Comparison of ENCODE assay signal across 8 cellular contexts in genomic region chr7:50359995-50360925, GRCh38. TPM values are rescaled to one million over a fixed set of nuclear protein-coding genes. Genes with fewer than 3 reads are reported as not detected.
DNase-seq lines count a peak whose midpoint lies in the region; ATAC-seq and TF ChIP-seq lines count a peak whose summit lies in the region.

No MANE protein-coding gene starts in this region.

- peaks cover 6% of the 10 kb centered on the region for H3K4me1 ChIP-seq in smooth muscle cell (ENCODE audit: low read depth)

- H3K9ac ChIP-seq in smooth muscle cell (ENCODE audit: low read depth): no peak overlapping the region

- no peak overlapping the region for H3K27ac ChIP-seq in smooth muscle cell (ENCODE audit: low read depth)

- no peaks in the 10 kb centered on the region for H3K36me3 ChIP-seq in smooth muscle cell (ENCODE audit: low read depth)

- H3K4me3 Mint-ChIP-seq in activated naive CD8-positive, alpha-beta T cell treated with anti-CD3 and anti-CD28 coated beads, Interleukin-2, amount 10 ng/mL, durations not matched to agents 7 days and 5 days: peak overlapping the region; percentile 80
- no peak overlapping the region for H3K4me3 Mint-ChIP-seq in endothelial cell (ENCODE audit: unreplicated experiment)

- H3K4me3 ChIP-seq in smooth muscle cell: no peak overlapping the region

- H3K4me1 Mint-ChIP-seq in activated naive CD8-positive, alpha-beta T cell treated with anti-CD3 and anti-CD28 coated beads, Interleukin-2, amount 10 ng/mL, durations not matched to agents 7 days and 5 days: peaks cover 90% of the 10 kb centered on the region
- H3K4me1 Mint-ChIP-seq in endothelial cell (ENCODE audit: unreplicated experiment): peaks cover 24% of the 10 kb centered on the region

- no peaks in the 10 kb centered on the region for H3K9me3 ChIP-seq in smooth muscle cell (replicated peaks; ENCODE audit: low read depth)

- no peak overlapping the region for H2AFZ ChIP-seq in smooth muscle cell (ENCODE audit: low read depth)

- H3K4me2 ChIP-seq in smooth muscle cell: peak overlapping the region; percentile 64

- peaks cover 61% of the 10 kb centered on the region for H3K36me3 Mint-ChIP-seq in activated naive CD8-positive, alpha-beta T cell treated with anti-CD3 and anti-CD28 coated beads, Interleukin-2, amount 10 ng/mL, durations not matched to agents 7 days and 5 days
- no peaks in the 10 kb centered on the region for H3K36me3 Mint-ChIP-seq in endothelial cell (ENCODE audit: low read depth, unreplicated experiment)

- H3K79me2 ChIP-seq in smooth muscle cell (ENCODE audit: low read depth): no peaks in the 10 kb centered on the region

- peak; percentile 47 for DNase-seq in CD1c-positive myeloid dendritic cell (ENCODE audit: extremely low spot score)
- peak; percentile 69 for DNase-seq in activated CD4-positive, CD25-positive, alpha-beta regulatory T cell treated with anti-CD3 and anti-CD28 coated beads, Interleukin-2, amount 50 U/mL, for 72 hours
- DNase-seq in activated naive CD8-positive, alpha-beta T cell treated with anti-CD3 and anti-CD28 coated beads, Interleukin-2, amount 10 ng/mL, durations not matched to agents 7 days and 5 days: peak; percentile 76
- DNase-seq in smooth muscle cell (lab: John Stamatoyannopoulos, UW; ENCODE audit: unreplicated experiment): peak; percentile 10
- DNase-seq in medulla oblongata (ENCODE audit: extremely low spot score): no peak
- DNase-seq in pons (ENCODE audit: low spot score): no peak
- DNase-seq in endothelial cell (ENCODE audit: low spot score): no peak

- H3K27ac Mint-ChIP-seq in activated naive CD8-positive, alpha-beta T cell treated with anti-CD3 and anti-CD28 coated beads, Interleukin-2, amount 10 ng/mL, durations not matched to agents 7 days and 5 days: peak overlapping the region; percentile 99
- H3K27ac Mint-ChIP-seq in endothelial cell (ENCODE audit: unreplicated experiment): no peak overlapping the region

- 40% methylated on average over 20 of the region's 20 CpGs for WGBS in smooth muscle cell (ENCODE audit: low lambda C conversion rate)

- peak; percentile 90 for ATAC-seq in activated naive CD8-positive, alpha-beta T cell treated with anti-CD3 and anti-CD28 coated beads, Interleukin-2, amount 10 ng/mL, durations not matched to agents 7 days and 5 days (ENCODE audit: low read depth)
- no peak for ATAC-seq in GM18520 (IDR thresholded peaks at IDR 0.05; ENCODE audit: unreplicated experiment)

- peaks cover 5% of the 10 kb centered on the region for H3F3A ChIP-seq in smooth muscle cell (ENCODE audit: low read depth)

- POLR2A ChIA-PET in activated naive CD8-positive, alpha-beta T cell treated with anti-CD3 and anti-CD28 coated beads, Interleukin-2, amount 10 ng/mL, durations not matched to agents 7 days and 5 days (lab: Charles Lee): interaction anchor here (0.8 to 13.8 kb wide), 14 partner anchors 8 to 154 kb away, joined by 3 to 323 read pairs (median 7); partner anchors contain the start of gene IKZF1

- no peaks in the 10 kb centered on the region for H4K20me1 ChIP-seq in smooth muscle cell (ENCODE audit: low read depth)

- no peaks in the 10 kb centered on the region for H3K27me3 Mint-ChIP-seq in activated naive CD8-positive, alpha-beta T cell treated with anti-CD3 and anti-CD28 coated beads, Interleukin-2, amount 10 ng/mL, durations not matched to agents 7 days and 5 days
- no peaks in the 10 kb centered on the region for H3K27me3 Mint-ChIP-seq in endothelial cell (ENCODE audit: unreplicated experiment)

- no peak for TF ChIP-seq CTCF in smooth muscle cell (IDR thresholded peaks at IDR 0.05; ENCODE audit: borderline replicate concordance, insufficient read depth, poor library complexity, severe bottlenecking)
- no peak for TF ChIP-seq CTCF in endothelial cell (IDR thresholded peaks at IDR 0.05; ENCODE audit: unreplicated experiment)

- H3K27me3 ChIP-seq in smooth muscle cell (ENCODE audit: low read depth): peaks cover 19% of the 10 kb centered on the region

- H3K9me3 Mint-ChIP-seq in activated naive CD8-positive, alpha-beta T cell treated with anti-CD3 and anti-CD28 coated beads, Interleukin-2, amount 10 ng/mL, durations not matched to agents 7 days and 5 days: no peaks in the 10 kb centered on the region
- H3K9me3 Mint-ChIP-seq in endothelial cell (ENCODE audit: unreplicated experiment): no peaks in the 10 kb centered on the region

RNA-seq across cellular contexts. Expression of gene IKZF1, which starts 55.7 kb away (rescaled TPM):
- total RNA-seq in activated naive CD8-positive, alpha-beta T cell treated with anti-CD3 and anti-CD28 coated beads, Interleukin-2, amount 10 ng/mL, durations not matched to agents 7 days and 5 days: 100 to 1,000 TPM; 383 to 410 TPM
- total RNA-seq in smooth muscle cell (not detected in 2 replicates), endothelial cell (ENCODE audit: unreplicated experiment) (3.1 TPM)
- not detected in 2 replicates for polyA plus RNA-seq in smooth muscle cell

Comparison
In these comparisons a context has a peak if more than half of its experiments do, and no peak if none do; other contexts are left out.
1. DNase-seq: peak in CD1c-positive myeloid dendritic cell (single experiment), activated CD4-positive, CD25-positive, alpha-beta regulatory T cell treated with anti-CD3 and anti-CD28 coated beads, Interleukin-2, amount 50 U/mL, for 72 hours (single experiment), activated naive CD8-positive, alpha-beta T cell treated with anti-CD3 and anti-CD28 coated beads, Interleukin-2, amount 10 ng/mL, durations not matched to agents 7 days and 5 days (single experiment) and smooth muscle cell (single experiment); none in medulla oblongata (single experiment), pons (single experiment) and endothelial cell (single experiment).
2. RNA of gene IKZF1, which starts 55.7 kb away (total RNA-seq): 383 to 410 TPM in activated naive CD8-positive, alpha-beta T cell treated with anti-CD3 and anti-CD28 coated beads, Interleukin-2, amount 10 ng/mL, durations not matched to agents 7 days and 5 days; 3.1 TPM in endothelial cell (single experiment) and not detected in smooth muscle cell; every median in the first group is over 10 times any median in the second.